1 cellular context compared by ENCODE assay signal in the genomic region with DNA sequence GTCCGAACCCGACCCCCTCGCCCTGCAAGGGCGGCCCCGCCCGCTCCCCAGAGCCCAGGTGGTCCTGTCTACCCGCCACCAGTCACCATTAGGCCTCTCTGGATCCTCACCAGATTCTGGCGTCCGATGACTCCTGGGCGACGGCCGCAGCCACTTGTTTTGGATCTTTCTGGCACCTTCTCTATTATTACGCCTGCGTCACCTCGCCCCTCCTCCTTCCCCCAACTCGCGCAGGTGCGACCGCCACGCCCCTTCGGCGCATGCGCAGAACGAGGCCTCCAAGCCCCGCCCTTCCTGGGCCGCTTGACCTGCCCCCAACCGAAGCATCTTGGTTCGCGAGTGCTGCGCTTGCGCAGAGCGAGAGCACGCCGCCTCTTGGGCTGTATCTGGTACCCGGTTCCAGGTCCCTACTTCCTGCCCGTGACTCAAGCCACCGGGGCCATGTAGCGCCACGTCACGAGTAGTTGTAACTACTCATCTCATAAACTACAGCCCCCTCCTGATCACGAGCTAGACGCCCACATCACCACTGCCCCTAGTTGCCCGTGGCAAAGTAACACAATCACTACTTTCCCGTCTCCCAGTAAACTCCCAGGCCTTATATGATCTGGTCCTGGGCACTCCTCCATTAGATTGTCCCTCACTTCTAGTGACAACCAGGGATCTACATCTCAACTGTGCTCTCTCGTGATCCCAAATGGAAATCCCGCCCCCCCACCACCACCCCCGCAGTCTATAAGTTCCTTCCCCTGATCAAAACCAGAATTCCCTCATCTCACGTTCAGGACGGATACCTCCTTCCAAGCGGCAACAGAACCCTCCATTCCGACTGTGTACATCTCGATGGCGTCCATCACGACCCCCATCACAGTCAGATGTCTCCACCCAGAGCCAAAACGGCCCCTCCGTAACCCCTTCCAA.
TF ChIP-seq lines count a peak whose summit lies in the region.

Gene DEDD2, minus strand, starts transcription at position 156 of the 921 bp plus-strand sequence. CDS start 670 bp downstream, outside the sequence.

TF ChIP-seq in HepG2, 621 proteins besides CTCF, POLR2A, EP300 and RAD21 (continued from another document and continues in another):
- TF ChIP-seq ZSCAN12 (CRISPR knock-in tag; IDR thresholded peaks at IDR 0.05): no peak
- no peak for TF ChIP-seq CHCHD3 (CRISPR knock-in tag; IDR thresholded peaks at IDR 0.05)
- TF ChIP-seq, protein P1, sequence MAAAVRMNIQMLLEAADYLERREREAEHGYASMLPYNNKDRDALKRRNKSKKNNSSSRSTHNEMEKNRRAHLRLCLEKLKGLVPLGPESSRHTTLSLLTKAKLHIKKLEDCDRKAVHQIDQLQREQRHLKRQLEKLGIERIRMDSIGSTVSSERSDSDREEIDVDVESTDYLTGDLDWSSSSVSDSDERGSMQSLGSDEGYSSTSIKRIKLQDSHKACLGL (CRISPR knock-in tag; IDR thresholded peaks at IDR 0.05): no peak
- TF ChIP-seq RARG (CRISPR knock-in tag; IDR thresholded peaks at IDR 0.05; ENCODE audit: low read depth): no peak
- no peak for TF ChIP-seq MZF1 (CRISPR knock-in tag; IDR thresholded peaks at IDR 0.05; ENCODE audit: borderline replicate concordance)
- no peak for TF ChIP-seq KMT2B (CRISPR knock-in tag; IDR thresholded peaks at IDR 0.05)
- TF ChIP-seq KLF13 (CRISPR knock-in tag; IDR thresholded peaks at IDR 0.05): no peak
- TF ChIP-seq NR1H2 (CRISPR knock-in tag; IDR thresholded peaks at IDR 0.05; ENCODE audit: borderline replicate concordance, low read depth): no peak
- peak; percentile 83; the same call in 1 of the 2 replicates for TF ChIP-seq ATF5 (CRISPR knock-in tag; IDR thresholded peaks at IDR 0.05; ENCODE audit: low read depth)
- TF ChIP-seq CEBPG (CRISPR knock-in tag; IDR thresholded peaks at IDR 0.05): no peak
- TF ChIP-seq SAFB2 (CRISPR knock-in tag; IDR thresholded peaks at IDR 0.05; ENCODE audit: borderline replicate concordance, low read depth): no peak
- TF ChIP-seq RXRB (CRISPR knock-in tag; IDR thresholded peaks at IDR 0.05; ENCODE audit: borderline replicate concordance): no peak
- peak; percentile 53 for TF ChIP-seq ZNF414 (CRISPR knock-in tag; IDR thresholded peaks at IDR 0.05)
- no peak for TF ChIP-seq ZNF12 (CRISPR knock-in tag; IDR thresholded peaks at IDR 0.05)
- no peak for TF ChIP-seq WIZ (CRISPR knock-in tag; IDR thresholded peaks at IDR 0.05)
- no peak for TF ChIP-seq ZMYM2 (CRISPR knock-in tag; IDR thresholded peaks at IDR 0.05)
- TF ChIP-seq, protein P2, sequence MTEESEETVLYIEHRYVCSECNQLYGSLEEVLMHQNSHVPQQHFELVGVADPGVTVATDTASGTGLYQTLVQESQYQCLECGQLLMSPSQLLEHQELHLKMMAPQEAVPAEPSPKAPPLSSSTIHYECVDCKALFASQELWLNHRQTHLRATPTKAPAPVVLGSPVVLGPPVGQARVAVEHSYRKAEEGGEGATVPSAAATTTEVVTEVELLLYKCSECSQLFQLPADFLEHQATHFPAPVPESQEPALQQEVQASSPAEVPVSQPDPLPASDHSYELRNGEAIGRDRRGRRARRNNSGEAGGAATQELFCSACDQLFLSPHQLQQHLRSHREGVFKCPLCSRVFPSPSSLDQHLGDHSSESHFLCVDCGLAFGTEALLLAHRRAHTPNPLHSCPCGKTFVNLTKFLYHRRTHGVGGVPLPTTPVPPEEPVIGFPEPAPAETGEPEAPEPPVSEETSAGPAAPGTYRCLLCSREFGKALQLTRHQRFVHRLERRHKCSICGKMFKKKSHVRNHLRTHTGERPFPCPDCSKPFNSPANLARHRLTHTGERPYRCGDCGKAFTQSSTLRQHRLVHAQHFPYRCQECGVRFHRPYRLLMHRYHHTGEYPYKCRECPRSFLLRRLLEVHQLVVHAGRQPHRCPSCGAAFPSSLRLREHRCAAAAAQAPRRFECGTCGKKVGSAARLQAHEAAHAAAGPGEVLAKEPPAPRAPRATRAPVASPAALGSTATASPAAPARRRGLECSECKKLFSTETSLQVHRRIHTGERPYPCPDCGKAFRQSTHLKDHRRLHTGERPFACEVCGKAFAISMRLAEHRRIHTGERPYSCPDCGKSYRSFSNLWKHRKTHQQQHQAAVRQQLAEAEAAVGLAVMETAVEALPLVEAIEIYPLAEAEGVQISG (CRISPR knock-in tag; IDR thresholded peaks at IDR 0.05): peak; percentile 45; the same call in 1 of the 2 replicates
- TF ChIP-seq HMG20B (CRISPR knock-in tag; conservative IDR thresholded peaks at IDR 0.05): no peak
- TF ChIP-seq ZNF737 (CRISPR knock-in tag; IDR thresholded peaks at IDR 0.05; ENCODE audit: borderline replicate concordance): no peak
- no peak for TF ChIP-seq ZNF841 (CRISPR knock-in tag; IDR thresholded peaks at IDR 0.05; ENCODE audit: borderline replicate concordance)
- TF ChIP-seq SNAPC2 (CRISPR knock-in tag; IDR thresholded peaks at IDR 0.05): 0 out of 2 replicates have a peak, but pooled peaks have one; percentile 69
- TF ChIP-seq, protein P3, sequence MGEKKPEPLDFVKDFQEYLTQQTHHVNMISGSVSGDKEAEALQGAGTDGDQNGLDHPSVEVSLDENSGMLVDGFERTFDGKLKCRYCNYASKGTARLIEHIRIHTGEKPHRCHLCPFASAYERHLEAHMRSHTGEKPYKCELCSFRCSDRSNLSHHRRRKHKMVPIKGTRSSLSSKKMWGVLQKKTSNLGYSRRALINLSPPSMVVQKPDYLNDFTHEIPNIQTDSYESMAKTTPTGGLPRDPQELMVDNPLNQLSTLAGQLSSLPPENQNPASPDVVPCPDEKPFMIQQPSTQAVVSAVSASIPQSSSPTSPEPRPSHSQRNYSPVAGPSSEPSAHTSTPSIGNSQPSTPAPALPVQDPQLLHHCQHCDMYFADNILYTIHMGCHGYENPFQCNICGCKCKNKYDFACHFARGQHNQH (CRISPR knock-in tag; IDR thresholded peaks at IDR 0.05): peak; percentile 60; the same call in 1 of the 2 replicates
- TF ChIP-seq NRL (CRISPR knock-in tag; IDR thresholded peaks at IDR 0.05; ENCODE audit: borderline replicate concordance): no peak; the same call in 1 of the 2 replicates
- TF ChIP-seq, protein P4, sequence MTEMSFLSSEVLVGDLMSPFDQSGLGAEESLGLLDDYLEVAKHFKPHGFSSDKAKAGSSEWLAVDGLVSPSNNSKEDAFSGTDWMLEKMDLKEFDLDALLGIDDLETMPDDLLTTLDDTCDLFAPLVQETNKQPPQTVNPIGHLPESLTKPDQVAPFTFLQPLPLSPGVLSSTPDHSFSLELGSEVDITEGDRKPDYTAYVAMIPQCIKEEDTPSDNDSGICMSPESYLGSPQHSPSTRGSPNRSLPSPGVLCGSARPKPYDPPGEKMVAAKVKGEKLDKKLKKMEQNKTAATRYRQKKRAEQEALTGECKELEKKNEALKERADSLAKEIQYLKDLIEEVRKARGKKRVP (CRISPR knock-in tag; IDR thresholded peaks at IDR 0.05): 0 out of 4 replicates have a peak, but pooled peaks of 1 of the 2 experiments have one; percentile 26
- TF ChIP-seq ZBED4 (CRISPR knock-in tag; IDR thresholded peaks at IDR 0.05; ENCODE audit: borderline replicate concordance): no peak
- no peak for TF ChIP-seq ZNF260 (CRISPR knock-in tag; IDR thresholded peaks at IDR 0.05; ENCODE audit: borderline replicate concordance, low read depth)
- no peak for TF ChIP-seq GRHL1 (CRISPR knock-in tag; conservative IDR thresholded peaks at IDR 0.05)
- TF ChIP-seq SP4 (CRISPR knock-in tag; IDR thresholded peaks at IDR 0.05): peak; percentile 54
- no peak for TF ChIP-seq ZFP41 (CRISPR knock-in tag; IDR thresholded peaks at IDR 0.05; ENCODE audit: borderline replicate concordance)
- TF ChIP-seq, protein P5, sequence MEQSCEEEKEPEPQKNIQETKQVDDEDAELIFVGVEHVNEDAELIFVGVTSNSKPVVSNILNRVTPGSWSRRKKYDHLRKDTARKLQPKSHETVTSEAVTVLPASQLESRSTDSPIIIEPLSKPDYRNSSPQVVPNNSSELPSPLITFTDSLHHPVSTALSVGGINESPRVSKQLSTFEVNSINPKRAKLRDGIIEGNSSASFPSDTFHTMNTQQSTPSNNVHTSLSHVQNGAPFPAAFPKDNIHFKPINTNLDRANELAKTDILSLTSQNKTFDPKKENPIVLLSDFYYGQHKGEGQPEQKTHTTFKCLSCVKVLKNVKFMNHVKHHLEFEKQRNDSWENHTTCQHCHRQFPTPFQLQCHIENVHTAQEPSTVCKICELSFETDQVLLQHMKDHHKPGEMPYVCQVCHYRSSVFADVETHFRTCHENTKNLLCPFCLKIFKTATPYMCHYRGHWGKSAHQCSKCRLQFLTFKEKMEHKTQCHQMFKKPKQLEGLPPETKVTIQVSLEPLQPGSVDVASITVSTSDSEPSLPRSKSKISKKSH (CRISPR knock-in tag; IDR thresholded peaks at IDR 0.05; ENCODE audit: borderline replicate concordance): no peak
- TF ChIP-seq SETDB1 (CRISPR knock-in tag; IDR thresholded peaks at IDR 0.05; ENCODE audit: borderline replicate concordance): no peak
- 0 out of 2 replicates have a peak, but pooled peaks have one; percentile 48 for TF ChIP-seq ZFP36L1 (CRISPR knock-in tag; IDR thresholded peaks at IDR 0.05)
- TF ChIP-seq SPEN (CRISPR knock-in tag; IDR thresholded peaks at IDR 0.05; ENCODE audit: low read depth): no peak; the same call in none of the 2 replicates
- no peak for TF ChIP-seq RCOR2 (CRISPR knock-in tag; IDR thresholded peaks at IDR 0.05)
- no peak for TF ChIP-seq HHEX (CRISPR knock-in tag; IDR thresholded peaks at IDR 0.05)
- TF ChIP-seq, protein P6, sequence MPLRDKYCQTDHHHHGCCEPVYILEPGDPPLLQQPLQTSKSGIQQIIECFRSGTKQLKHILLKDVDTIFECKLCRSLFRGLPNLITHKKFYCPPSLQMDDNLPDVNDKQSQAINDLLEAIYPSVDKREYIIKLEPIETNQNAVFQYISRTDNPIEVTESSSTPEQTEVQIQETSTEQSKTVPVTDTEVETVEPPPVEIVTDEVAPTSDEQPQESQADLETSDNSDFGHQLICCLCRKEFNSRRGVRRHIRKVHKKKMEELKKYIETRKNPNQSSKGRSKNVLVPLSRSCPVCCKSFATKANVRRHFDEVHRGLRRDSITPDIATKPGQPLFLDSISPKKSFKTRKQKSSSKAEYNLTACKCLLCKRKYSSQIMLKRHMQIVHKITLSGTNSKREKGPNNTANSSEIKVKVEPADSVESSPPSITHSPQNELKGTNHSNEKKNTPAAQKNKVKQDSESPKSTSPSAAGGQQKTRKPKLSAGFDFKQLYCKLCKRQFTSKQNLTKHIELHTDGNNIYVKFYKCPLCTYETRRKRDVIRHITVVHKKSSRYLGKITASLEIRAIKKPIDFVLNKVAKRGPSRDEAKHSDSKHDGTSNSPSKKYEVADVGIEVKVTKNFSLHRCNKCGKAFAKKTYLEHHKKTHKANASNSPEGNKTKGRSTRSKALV (CRISPR knock-in tag; IDR thresholded peaks at IDR 0.05): peak; percentile 79
- no peak for TF ChIP-seq CENPT (CRISPR knock-in tag; IDR thresholded peaks at IDR 0.05; ENCODE audit: low read depth)
- TF ChIP-seq FOXK1 (CRISPR knock-in tag; IDR thresholded peaks at IDR 0.05; ENCODE audit: borderline replicate concordance, low read depth): peak; percentile 83; the same call in 1 of the 2 replicates
- no peak for TF ChIP-seq DDIT3 (CRISPR knock-in tag; IDR thresholded peaks at IDR 0.05)
